In the genomic region with DNA sequence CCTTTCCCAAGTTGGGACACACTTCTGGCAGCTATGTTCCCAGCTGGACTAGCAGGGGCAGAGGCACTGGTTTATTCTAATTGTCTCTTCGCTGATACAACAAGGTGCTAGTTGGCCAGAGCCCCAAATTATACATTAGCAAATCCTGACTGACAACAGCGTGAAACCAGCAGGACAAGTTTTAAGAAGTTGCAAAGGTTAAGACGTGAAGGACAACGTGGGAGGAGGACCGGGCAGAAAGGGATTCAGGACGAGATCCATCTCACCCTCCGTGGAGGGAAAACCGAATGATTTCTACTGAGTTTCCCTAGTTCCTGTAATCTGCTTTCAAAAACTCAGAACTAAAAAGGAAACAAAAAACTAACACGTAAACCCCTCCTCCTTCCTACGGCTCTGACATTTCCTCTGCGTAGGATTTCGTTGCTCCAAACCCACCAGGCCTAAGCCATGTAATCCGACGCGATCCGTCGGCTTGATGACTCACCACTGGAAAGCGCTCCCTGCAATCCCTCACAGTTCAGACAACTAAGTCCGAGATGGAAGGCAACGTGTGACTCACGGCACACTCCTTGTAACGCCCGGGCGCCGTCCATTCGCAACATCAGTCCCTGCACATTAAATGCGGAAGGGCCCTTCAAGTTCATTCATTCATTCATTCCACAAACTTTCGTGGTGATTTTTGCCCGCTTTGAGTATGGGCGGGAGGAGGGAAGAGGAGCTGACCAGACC, we compare ENCODE assay signal across 8 cellular contexts. TPM values are rescaled to one million over a fixed set of nuclear protein-coding genes. Genes with fewer than 3 reads are reported as not detected.
A peak's percentile ranks its signal among the peaks of the same experiment; 100 is the strongest.
DNase-seq lines count a peak whose midpoint lies in the region; ATAC-seq and TF ChIP-seq lines count a peak whose summit lies in the region.

No MANE protein-coding gene starts in this region.

- TF ChIP-seq CTCF in A673 (conservative IDR thresholded peaks at IDR 0.05; ENCODE audit: low read depth, low read length): no peak

- CTCF ChIA-PET in A673 (lab: Charles Lee): no interaction called here

- POLR2A ChIA-PET in A673 (lab: Charles Lee; ENCODE audit: low non-redundant PET): no interaction called here

- TSS peak; percentile 47 for BruUV-seq in A673 (replicated peaks; lab: Mats Ljungman, UMichigan)

- peak overlapping the region; percentile 62 for H3K4me3 ChIP-seq in A673 (ENCODE audit: low read depth, low read length, poor library complexity, severe bottlenecking)

- no peaks in the 10 kb centered on the region for H3K27me3 ChIP-seq in A673 (replicated peaks; ENCODE audit: insufficient read depth, low read depth, low read length, poor library complexity)

- ATAC-seq in GM18861 (IDR thresholded peaks at IDR 0.05; ENCODE audit: unreplicated experiment): peak; percentile 44
- peak; percentile 41 for ATAC-seq in HG03103 (IDR thresholded peaks at IDR 0.05; ENCODE audit: low read depth, unreplicated experiment)

- no peaks in the 10 kb centered on the region for H3K9me3 ChIP-seq in A673 (ENCODE audit: low read depth, low read length, poor library complexity, severe bottlenecking)

- intact Hi-C loops in A673 (cut with micrococcal nuclease; ENCODE audit: unreplicated experiment): loop anchor here (10.0 kb wide), 1 partner anchor 273 kb away; the partner anchor contains the start of genes ATM and NPAT

- H3K36me3 ChIP-seq in A673 (ENCODE audit: insufficient read depth, low read length, poor library complexity, severe bottlenecking): peaks cover 4% of the 10 kb centered on the region

- peaks cover 14% of the 10 kb centered on the region for H3K4me1 ChIP-seq in A673 (ENCODE audit: insufficient read depth, low read length, poor library complexity, severe bottlenecking)

- peak overlapping the region; percentile 97 for H3K27ac ChIP-seq in A673 (ENCODE audit: low read depth, low read length, poor library complexity, severe bottlenecking)

- DNase-seq in A673 (ENCODE audit: low spot score): peak; percentile 98
- peak; percentile 47 for DNase-seq in NCI-H345 treated with DMSO at 0.1 percent for 48 hours (lab: John Stamatoyannopoulos, UW; ENCODE audit: unreplicated experiment)
- DNase-seq in activated CD4-positive, CD25-positive, alpha-beta regulatory T cell treated with anti-CD3 and anti-CD28 coated beads, Interleukin-2, amount 50 U/mL, for 72 hours: peak; percentile 62
- peak; percentile 89 for DNase-seq in cerebellar cortex (ENCODE audit: low spot score)
- DNase-seq in islet precursor cell: peak; percentile 99
- peak; percentile 51 for DNase-seq in stimulated activated CD4-positive, alpha-beta T cell treated with anti-CD3 and anti-CD28 coated beads, Interleukin-12 subunit alpha, Interleukin-12 subunit beta, amount 100 ng/mL, for 4 hours

RNA-seq across cellular contexts. Expression of gene POGLUT3, which starts 0.7 kb away (rescaled TPM):
- total RNA-seq in A673 (2021): 75.7 and 81.2 TPM in 2 replicates

RNA-seq across cellular contexts. Expression of gene C11orf65, which starts 30.2 kb away (rescaled TPM):
- total RNA-seq in A673 (2021): 0.43 and 0.59 TPM in 2 replicates

Comparison
In these comparisons a context has a peak if more than half of its experiments do, and no peak if none do; other contexts are left out.
1. Peak in every context shown above with its lines: DNase-seq, ATAC-seq, H3K4me3 ChIP-seq and H3K27ac ChIP-seq.
2. DNase-seq: peak in every context shown above with its lines; median percentile 99 in islet precursor cell; 98 in A673; 89 in cerebellar cortex; 62 in activated CD4-positive, CD25-positive, alpha-beta regulatory T cell treated with anti-CD3 and anti-CD28 coated beads, Interleukin-2, amount 50 U/mL, for 72 hours; 51 in stimulated activated CD4-positive, alpha-beta T cell treated with anti-CD3 and anti-CD28 coated beads, Interleukin-12 subunit alpha, Interleukin-12 subunit beta, amount 100 ng/mL, for 4 hours; 47 in NCI-H345 treated with DMSO at 0.1 percent for 48 hours.